Comparison of ENCODE assay signal across 1 cellular context in genomic region chr11:102610198-102610597, GRCh38.
TF ChIP-seq lines count a peak whose summit lies in the region.

No MANE protein-coding gene starts in this region.

TF ChIP-seq in GM12878, 131 proteins besides CTCF, POLR2A, EP300 and RAD21 (continued from another document):
- peak; percentile 62 for TF ChIP-seq BCL3 (IDR thresholded peaks at IDR 0.05; ENCODE audit: borderline replicate concordance, insufficient read depth, low read depth, low read length, poor library complexity, severe bottlenecking)
- TF ChIP-seq PKNOX1 (IDR thresholded peaks at IDR 0.05): no peak
- TF ChIP-seq LARP7 (IDR thresholded peaks at IDR 0.05): no peak
- no peak for TF ChIP-seq PRDM15 (CRISPR knock-in tag; IDR thresholded peaks at IDR 0.05)
- TF ChIP-seq ZZZ3 (IDR thresholded peaks at IDR 0.05; ENCODE audit: control insufficient read depth, insufficient read length, low read depth): no peak
- no peak for TF ChIP-seq STAT3 (IDR thresholded peaks at IDR 0.05; ENCODE audit: low read depth, low read length)
- no peak for TF ChIP-seq ASH2L (IDR thresholded peaks at IDR 0.05; ENCODE audit: borderline replicate concordance, low read depth)
- TF ChIP-seq SPI1 (IDR thresholded peaks at IDR 0.05; ENCODE audit: borderline replicate concordance, insufficient read depth, low read depth, low read length): peak; percentile 48; the same call in 1 of the 2 replicates
- TF ChIP-seq BHLHE40 (IDR thresholded peaks at IDR 0.05; ENCODE audit: borderline replicate concordance in 1 of 2, low read depth in 2 of 2, low read length in 1 of 2): peak in 1 of 2 experiments; percentile 14; a peak in 1 of 4 replicates
- TF ChIP-seq NKRF (conservative IDR thresholded peaks at IDR 0.05): no peak
